8 cellular contexts compared by ENCODE assay signal in the genomic region with DNA sequence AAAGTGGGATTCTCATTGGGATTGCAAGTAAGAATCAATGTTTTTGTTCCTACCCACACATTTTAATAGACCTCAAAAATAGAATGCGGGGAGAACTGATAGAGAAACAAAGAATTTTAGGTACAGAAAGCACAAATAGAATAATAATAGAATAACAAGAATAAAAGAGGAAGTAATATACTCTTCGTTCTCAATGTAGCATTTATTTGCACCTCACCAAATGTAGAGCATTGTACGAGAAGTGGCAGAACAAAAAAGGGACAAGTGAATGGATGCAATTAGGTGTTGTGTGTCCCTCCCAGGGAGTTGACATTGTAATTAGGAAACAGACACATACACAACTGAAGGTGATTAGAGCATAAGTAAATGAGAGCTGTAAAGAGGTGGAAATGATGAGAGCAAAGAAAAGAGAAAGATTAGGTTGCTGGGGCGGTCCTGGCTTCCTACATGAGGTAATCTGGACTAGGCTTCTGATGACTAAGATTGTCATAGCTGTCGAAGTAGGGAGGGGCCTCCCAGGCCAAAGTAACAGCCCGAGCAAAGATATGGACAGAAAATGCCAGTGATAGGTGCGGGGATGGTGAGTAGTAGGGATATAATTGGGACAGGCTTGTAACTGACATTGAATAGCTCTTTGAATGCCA. TPM values are rescaled to one million over a fixed set of nuclear protein-coding genes. Genes with fewer than 3 reads are reported as not detected.
DNase-seq lines count a peak whose midpoint lies in the region; ATAC-seq and TF ChIP-seq lines count a peak whose summit lies in the region.

No MANE protein-coding gene starts in this region.

- H3K27me3 Mint-ChIP-seq in activated naive CD8-positive, alpha-beta T cell treated with anti-CD3 and anti-CD28 coated beads, Interleukin-2, amount 50 U/mL, for 24 hours, result no peaks in the 10 kb centered on the region

- H3K36me3 ChIP-seq in neutrophil, result no peaks in the 10 kb centered on the region

- H3K4me3 ChIP-seq in neutrophil (ENCODE audit: low read depth in 1 of 2, low read length in 1 of 2), result no peak overlapping the region
- H3K4me3 ChIP-seq in dorsolateral prefrontal cortex, result no peak overlapping the region

- H3K27me3 ChIP-seq in neutrophil (no peaks in the 10 kb centered on the region), dorsolateral prefrontal cortex (peaks cover 0 to 89% (median 23%) of the 10 kb centered on the region in 45 donors)

- H3K36me3 Mint-ChIP-seq in activated naive CD8-positive, alpha-beta T cell treated with anti-CD3 and anti-CD28 coated beads, Interleukin-2, amount 50 U/mL, for 24 hours (ENCODE audit: low read depth), result peaks cover 31% of the 10 kb centered on the region

- DNase-seq in NCI-H1436 (lab: John Stamatoyannopoulos, UW) (peak; percentile 1), NCI-H1436 treated with DMSO at 0.1 percent for 48 hours (lab: John Stamatoyannopoulos, UW) (no peak), dorsolateral prefrontal cortex (no peak), 8988T (no peak), DMS153 treated with DMSO at 0.1 percent for 48 hours (lab: John Stamatoyannopoulos, UW; ENCODE audit: unreplicated experiment) (no peak)
- DNase-seq in activated naive CD8-positive, alpha-beta T cell treated with anti-CD3 and anti-CD28 coated beads, Interleukin-2, amount 50 U/mL, for 24 hours, result no peak

- peaks cover 74% of the 10 kb centered on the region for H3K4me1 Mint-ChIP-seq in activated naive CD8-positive, alpha-beta T cell treated with anti-CD3 and anti-CD28 coated beads, Interleukin-2, amount 50 U/mL, for 24 hours

- peaks cover 12 to 45% of the 10 kb centered on the region in 2 experiments for H3K4me1 ChIP-seq in neutrophil (ENCODE audit: control insufficient read depth in 1 of 2, insufficient read depth in 1 of 2, low read depth in 1 of 2, low read length in 1 of 2)

- peak; percentile 74 for ATAC-seq in HG02642 (IDR thresholded peaks at IDR 0.05; ENCODE audit: poor library complexity, unreplicated experiment)
- ATAC-seq in activated naive CD8-positive, alpha-beta T cell treated with anti-CD3 and anti-CD28 coated beads, Interleukin-2, amount 50 U/mL, for 24 hours, result peak; percentile 57

- no peak overlapping the region for H3K27ac Mint-ChIP-seq in activated naive CD8-positive, alpha-beta T cell treated with anti-CD3 and anti-CD28 coated beads, Interleukin-2, amount 50 U/mL, for 24 hours

- TF ChIP-seq CTCF in neutrophil (IDR thresholded peaks at IDR 0.05), result no peak
- TF ChIP-seq CTCF in dorsolateral prefrontal cortex (IDR thresholded peaks at IDR 0.05 in 54 of 56, conservative IDR thresholded peaks at IDR 0.05 in 2 of 56; ENCODE audit: low read depth in 1 of 56, partially characterized antibody in 56 of 56), result no peak

- intact Hi-C loops in dorsolateral prefrontal cortex (cut with DNase I), result no loop called here

- no peaks in the 10 kb centered on the region for H3K9me3 Mint-ChIP-seq in activated naive CD8-positive, alpha-beta T cell treated with anti-CD3 and anti-CD28 coated beads, Interleukin-2, amount 50 U/mL, for 24 hours

- peak overlapping the region; percentile 49 for H3K27ac ChIP-seq in neutrophil
- H3K27ac ChIP-seq in dorsolateral prefrontal cortex, result peak overlapping the region in 2 of 59 donors; percentile 6 to 22

- no peaks in the 10 kb centered on the region for H3K9me3 ChIP-seq in neutrophil

- H3K4me3 Mint-ChIP-seq in activated naive CD8-positive, alpha-beta T cell treated with anti-CD3 and anti-CD28 coated beads, Interleukin-2, amount 50 U/mL, for 24 hours, result peak overlapping the region; percentile 41

RNA-seq across cellular contexts. Expression of gene RAB9A, which starts 10.4 kb away (rescaled TPM):
- 10 to 100 TPM; 13.0 to 40.7 (median 25.0) TPM for total RNA-seq in dorsolateral prefrontal cortex

RNA-seq across cellular contexts. Expression of gene TRAPPC2, which starts 35.1 kb away (rescaled TPM):
- 10 to 100 TPM; 17.2 to 38.9 (median 28.2) TPM for total RNA-seq in dorsolateral prefrontal cortex

RNA-seq across cellular contexts. Expression of gene OFD1, which starts 35.2 kb away (rescaled TPM):
- total RNA-seq in dorsolateral prefrontal cortex, result 10 to 100 TPM; 15.1 to 51.5 (median 29.7) TPM

RNA-seq across cellular contexts. Expression of gene TCEANC, which starts 46.4 kb away (rescaled TPM):
- 10 to 100 TPM in 41 of 120 experiments, 1 to 10 TPM in 79; 4.4 to 17.2 (median 8.8) TPM for total RNA-seq in dorsolateral prefrontal cortex
